Comparison of ENCODE assay signal across 1 cellular context in the genomic region with DNA sequence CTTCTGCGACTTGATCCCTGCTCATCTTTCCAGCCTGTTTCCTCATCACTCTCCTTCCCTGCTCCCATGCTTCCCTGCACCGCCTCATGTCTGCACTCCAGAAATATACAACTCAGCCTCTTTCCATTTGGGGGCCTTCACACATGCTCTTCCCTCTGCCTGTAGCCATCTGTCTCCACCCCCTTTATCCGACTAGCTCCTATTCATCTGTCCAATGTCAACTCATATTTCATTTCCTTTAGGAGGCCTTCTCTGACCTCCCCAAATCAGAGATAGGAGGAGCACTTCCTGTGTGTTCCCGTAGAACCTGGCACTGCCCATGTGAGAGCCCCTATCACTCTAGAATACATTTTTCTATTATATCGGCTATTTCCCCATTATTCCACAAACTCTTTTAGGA.
TF ChIP-seq lines count a peak whose summit lies in the region.

No MANE protein-coding gene starts in this region.

TF ChIP-seq in K562, 482 proteins besides CTCF, POLR2A, EP300 and RAD21 (continued from another document):
- no peak for TF ChIP-seq ZNF778 (CRISPR knock-in tag; IDR thresholded peaks at IDR 0.05)
- no peak for TF ChIP-seq TEAD1 (CRISPR knock-in tag; IDR thresholded peaks at IDR 0.05)
- no peak for TF ChIP-seq HLTF (IDR thresholded peaks at IDR 0.05)
- TF ChIP-seq SP2 (IDR thresholded peaks at IDR 0.05; ENCODE audit: extremely low read depth, low read depth, low read length, poor library complexity, severe bottlenecking) = no peak
- TF ChIP-seq, protein P1, sequence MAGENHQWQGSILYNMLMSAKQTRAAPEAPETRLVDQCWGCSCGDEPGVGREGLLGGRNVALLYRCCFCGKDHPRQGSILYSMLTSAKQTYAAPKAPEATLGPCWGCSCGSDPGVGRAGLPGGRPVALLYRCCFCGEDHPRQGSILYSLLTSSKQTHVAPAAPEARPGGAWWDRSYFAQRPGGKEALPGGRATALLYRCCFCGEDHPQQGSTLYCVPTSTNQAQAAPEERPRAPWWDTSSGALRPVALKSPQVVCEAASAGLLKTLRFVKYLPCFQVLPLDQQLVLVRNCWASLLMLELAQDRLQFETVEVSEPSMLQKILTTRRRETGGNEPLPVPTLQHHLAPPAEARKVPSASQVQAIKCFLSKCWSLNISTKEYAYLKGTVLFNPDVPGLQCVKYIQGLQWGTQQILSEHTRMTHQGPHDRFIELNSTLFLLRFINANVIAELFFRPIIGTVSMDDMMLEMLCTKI (IDR thresholded peaks at IDR 0.05; ENCODE audit: partially characterized antibody) = no peak
- TF ChIP-seq CSDE1 (IDR thresholded peaks at IDR 0.05) = no peak
- TF ChIP-seq HNRNPLL (IDR thresholded peaks at IDR 0.05; ENCODE audit: low read depth, low read length, poor library complexity, severe bottlenecking) = no peak
- no peak for TF ChIP-seq POU5F1 (IDR thresholded peaks at IDR 0.05; ENCODE audit: borderline replicate concordance, low read depth, low read length, partially characterized antibody)
- TF ChIP-seq NCOA2 (IDR thresholded peaks at IDR 0.05; ENCODE audit: partially characterized antibody in 2 of 2) = no peak
